Comparison of ENCODE assay signal across 10 cellular contexts in the genomic region with DNA sequence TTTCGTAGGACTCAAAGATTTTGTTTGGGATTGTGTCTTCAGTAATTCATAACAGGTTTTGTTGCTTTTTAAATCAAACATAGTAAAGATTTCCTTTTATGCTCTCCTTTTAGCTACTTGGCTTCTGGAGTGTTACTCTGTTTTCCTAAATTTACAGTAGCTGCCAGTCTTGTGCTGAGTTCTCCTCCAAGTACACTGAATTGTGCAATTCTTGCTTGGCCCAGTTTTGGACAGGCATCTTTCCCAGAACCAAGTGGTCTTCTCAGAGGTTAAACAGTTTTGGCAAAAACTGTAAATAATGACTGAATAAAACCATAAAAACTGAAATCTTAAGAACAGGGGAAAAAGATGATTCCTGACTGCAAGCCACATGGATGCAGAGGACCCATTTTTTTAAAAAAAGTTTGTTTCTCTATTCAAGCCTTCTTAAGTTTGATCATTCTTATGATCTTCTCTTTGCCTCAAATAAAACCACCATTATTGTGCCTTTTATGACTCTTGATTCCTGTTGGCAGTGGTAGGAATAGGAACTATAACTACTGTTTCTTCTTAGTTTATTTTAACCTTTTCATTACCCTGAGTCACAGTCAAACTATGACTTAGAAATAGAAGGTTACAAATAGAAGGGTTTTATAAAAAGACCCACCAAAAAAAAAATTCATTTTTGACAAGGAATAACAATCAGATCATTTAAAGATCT.
DNase-seq lines count a peak whose midpoint lies in the region; ATAC-seq and TF ChIP-seq lines count a peak whose summit lies in the region.
"Had no signal": no experiment of that assay in that cellular context is flagged by ENCODE, and none has a peak within 500 bp of the region (broad histone marks: within the 10 kb centered on the region; RNA-seq: fewer than 3 reads in every experiment).

No MANE protein-coding gene starts in this region.

- H3K4me1 Mint-ChIP-seq in activated naive CD8-positive, alpha-beta T cell treated with anti-CD3 and anti-CD28 coated beads, Interleukin-2, amount 50 U/mL, for 24 hours: peaks cover 64% of the 10 kb centered on the region

- peaks cover 6% of the 10 kb centered on the region for H3K9me3 Mint-ChIP-seq in activated naive CD8-positive, alpha-beta T cell treated with anti-CD3 and anti-CD28 coated beads, Interleukin-2, amount 50 U/mL, for 24 hours

- H3K27me3 Mint-ChIP-seq in activated naive CD8-positive, alpha-beta T cell treated with anti-CD3 and anti-CD28 coated beads, Interleukin-2, amount 50 U/mL, for 24 hours: no peaks in the 10 kb centered on the region

- peak overlapping the region; percentile 11; the same call in 1 of the 2 replicates for H3K23ac ChIP-seq in IMR-90 (ENCODE audit: low read depth, low read length)

- dilution Hi-C loops in IMR-90 (cut with HindIII; ENCODE audit: low sequenced_read_pairs, unreplicated experiment): no loop called here

- peak overlapping the region; percentile 20; the same call in 1 of the 2 replicates for H3K4ac ChIP-seq in IMR-90 (ENCODE audit: low read depth, low read length)

- H3K9ac ChIP-seq in IMR-90 (ENCODE audit: low read depth, low read length) (no peak overlapping the region), subcutaneous abdominal adipose tissue (ENCODE audit: low read length in 5 of 5) (peak overlapping the region in 3 of 5 donors; percentile 6 to 69 (median 40))

- in situ Hi-C loops in IMR-90 (cut with MboI; ENCODE audit: low sequenced_read_pairs): no loop called here

- peak overlapping the region; percentile 4; the same call in 1 of the 3 replicates for H2BK15ac ChIP-seq in IMR-90 (ENCODE audit: low read depth, low read length)

- peak overlapping the region; percentile 30 for H3K4me3 Mint-ChIP-seq in activated naive CD8-positive, alpha-beta T cell treated with anti-CD3 and anti-CD28 coated beads, Interleukin-2, amount 50 U/mL, for 24 hours

- H3K36me3 Mint-ChIP-seq in activated naive CD8-positive, alpha-beta T cell treated with anti-CD3 and anti-CD28 coated beads, Interleukin-2, amount 50 U/mL, for 24 hours (ENCODE audit: low read depth): peaks cover 22% of the 10 kb centered on the region

- H3K79me1 ChIP-seq in IMR-90 (ENCODE audit: low read depth in 1 of 2, low read length in 2 of 2): peaks cover 3 to 36% of the 10 kb centered on the region in 2 experiments; a peak in 3 of 4 replicates

- H3K4me1 ChIP-seq in IMR-90 (ENCODE audit: control insufficient read depth, insufficient read depth, low read length): peaks cover 8% of the 10 kb centered on the region
- peaks cover 26% of the 10 kb centered on the region for H3K4me1 ChIP-seq in lower lobe of right lung
- peaks cover 3 to 51% (median 35%) of the 10 kb centered on the region in 5 donors for H3K4me1 ChIP-seq in subcutaneous abdominal adipose tissue (ENCODE audit: control insufficient read depth in 5 of 5, insufficient read depth in 5 of 5, low read length in 5 of 5)

- no peak overlapping the region for H3K27ac ChIP-seq in IMR-90 (ENCODE audit: insufficient read depth, low read length)
- H3K27ac ChIP-seq in lower lobe of right lung: peak overlapping the region; percentile 22
- H3K27ac ChIP-seq in subcutaneous abdominal adipose tissue (ENCODE audit: low read depth, low read length): peak overlapping the region; percentile 73
- H3K27ac ChIP-seq: neutrophil had no signal

- peak overlapping the region; percentile 47 for H2BK20ac ChIP-seq in IMR-90 (ENCODE audit: low read depth, low read length)

- no TSS peak for BruUV-seq in IMR-90 (replicated peaks; lab: Mats Ljungman, UMichigan)

- no peak for TF ChIP-seq POLR2A in IMR-90 (IDR thresholded peaks at IDR 0.05; ENCODE audit: low read depth, low read length)

- no peak overlapping the region for H3K56ac ChIP-seq in IMR-90 (ENCODE audit: extremely low read depth, insufficient read depth, low read length)

- peak overlapping the region; percentile 62; the same call in 1 of the 2 replicates for H3K4me2 ChIP-seq in IMR-90 (ENCODE audit: low read depth, low read length)

- TF ChIP-seq RAD21 in IMR-90 (IDR thresholded peaks at IDR 0.05; ENCODE audit: low read length): no peak

- TF ChIP-seq CTCF in IMR-90 (conservative IDR thresholded peaks at IDR 0.05; ENCODE audit: low read depth, low read length): no peak
- no peak for TF ChIP-seq CTCF in lower lobe of right lung (IDR thresholded peaks at IDR 0.05)

- H3K9me3 ChIP-seq in IMR-90 (ENCODE audit: control insufficient read depth, insufficient read depth, low read length): no peaks in the 10 kb centered on the region
- H3K9me3 ChIP-seq in lower lobe of right lung: no peaks in the 10 kb centered on the region
- no peaks in the 10 kb centered on the region for H3K9me3 ChIP-seq in subcutaneous abdominal adipose tissue (ENCODE audit: control insufficient read depth in 5 of 5, low read length in 5 of 5)
- H3K9me3 ChIP-seq: neutrophil had no signal

- H4K91ac ChIP-seq in IMR-90 (ENCODE audit: insufficient read depth, low read depth, low read length): 0 out of 2 replicates have a peak overlapping the region, but pooled peaks have one; percentile 35

- no peak overlapping the region for H2AK9ac ChIP-seq in IMR-90 (replicated peaks; ENCODE audit: low read depth, low read length, poor library complexity)

- peak overlapping the region; percentile 51 for H2BK5ac ChIP-seq in IMR-90 (ENCODE audit: low read depth, low read length, poor library complexity, severe bottlenecking)

- CTCF ChIA-PET in IMR-90 (lab: Yijun Ruan, JAX): interaction anchor here (0.6 to 1.6 kb wide), 2 partner anchors 22 to 249 kb away, joined by 3 to 5 read pairs; no protein-coding TSS in a partner anchor

- peak overlapping the region; percentile 39 for H3K14ac ChIP-seq in IMR-90 (replicated peaks; ENCODE audit: low read depth, low read length)

- H3K4me3 ChIP-seq in IMR-90 (ENCODE audit: insufficient read depth, low read depth, low read length): no peak overlapping the region
- no peak overlapping the region for H3K4me3 ChIP-seq in lower lobe of right lung
- H3K4me3 ChIP-seq in subcutaneous abdominal adipose tissue (ENCODE audit: low read depth in 1 of 5, low read length in 5 of 5): peak overlapping the region in 1 of 5 donors; percentile 7

- DNase-seq in IMR-90: peak; percentile 38
- DNase-seq in activated naive CD8-positive, alpha-beta T cell treated with anti-CD3 and anti-CD28 coated beads, Interleukin-2, amount 50 U/mL, for 24 hours: no peak
- DNase-seq in lower lobe of right lung: no peak
- DNase-seq in NCI-H2081 (lab: John Stamatoyannopoulos, UW): no peak
- DNase-seq: activated CD8-positive, alpha-beta memory T cell treated with anti-CD3 and anti-CD28 coated beads, Interleukin-2, amount 50 U/mL, for 48 hours had no signal

- no CpG with 5 or more reads among the region's 1 CpG for WGBS in IMR-90 (ENCODE audit: extremely low coverage in 2 of 2, insufficient read length in 1 of 2), 2 experiments

- peaks cover 10% of the 10 kb centered on the region; the same call in 1 of the 2 replicates for H3K9me1 ChIP-seq in IMR-90 (ENCODE audit: insufficient read depth, low read length)

- H4K5ac ChIP-seq in IMR-90 (ENCODE audit: low read depth, low read length): no peak overlapping the region; the same call in 1 of the 2 replicates

- H3K36me3 ChIP-seq in IMR-90 (ENCODE audit: control insufficient read depth, insufficient read depth, low read length): peaks cover 2% of the 10 kb centered on the region; the same call in 1 of the 2 replicates
- no peaks in the 10 kb centered on the region for H3K36me3 ChIP-seq in lower lobe of right lung
- H3K36me3 ChIP-seq in subcutaneous abdominal adipose tissue (ENCODE audit: control insufficient read depth in 5 of 5, insufficient read depth in 5 of 5, low read length in 5 of 5): peaks cover 0 to 9% (median 5%) of the 10 kb centered on the region in 5 donors
- H3K36me3 ChIP-seq: neutrophil had no signal

- peak overlapping the region; percentile 68; the same call in 1 of the 2 replicates for H3K18ac ChIP-seq in IMR-90 (ENCODE audit: low read depth, low read length)

- ATAC-seq in IMR-90 (ENCODE audit: low read depth) (peak; percentile 16), lower lobe of right lung (peak; percentile 61 to 77), GM18502 (IDR thresholded peaks at IDR 0.05; ENCODE audit: poor library complexity, unreplicated experiment) (no peak), GM18867 (IDR thresholded peaks at IDR 0.05; ENCODE audit: unreplicated experiment) (no peak)
- ATAC-seq in activated naive CD8-positive, alpha-beta T cell treated with anti-CD3 and anti-CD28 coated beads, Interleukin-2, amount 50 U/mL, for 24 hours: peak; percentile 42
- ATAC-seq: esophagus mucosa had no signal

- POLR2A ChIA-PET in IMR-90 (lab: Charles Lee; ENCODE audit: unreplicated experiment): no interaction called here

- peak overlapping the region; percentile 52 for H2BK120ac ChIP-seq in IMR-90 (ENCODE audit: low read depth, low read length)

- peak overlapping the region in 1 of 2 experiments; percentile 41; a peak in 2 of 4 replicates for H4K8ac ChIP-seq in IMR-90 (ENCODE audit: low read depth in 2 of 2, low read length in 2 of 2)

- H2AFZ ChIP-seq in IMR-90 (replicated peaks; ENCODE audit: low read length, poor library complexity): no peak overlapping the region

- no peak overlapping the region for H2AK5ac ChIP-seq in IMR-90 (ENCODE audit: low read depth, low read length)

- intact Hi-C loops in IMR-90 (cut with micrococcal nuclease) (no loop called here), lower lobe of right lung (cut with DNase I) (no loop called here)

- peak overlapping the region; percentile 55 for H3K27ac Mint-ChIP-seq in activated naive CD8-positive, alpha-beta T cell treated with anti-CD3 and anti-CD28 coated beads, Interleukin-2, amount 50 U/mL, for 24 hours

- H4K20me1 ChIP-seq in IMR-90 (ENCODE audit: insufficient read depth, low read length): no peaks in the 10 kb centered on the region

- no peaks in the 10 kb centered on the region for H3K27me3 ChIP-seq in IMR-90 (ENCODE audit: control insufficient read depth, insufficient read depth, low read length)
- no peaks in the 10 kb centered on the region for H3K27me3 ChIP-seq in lower lobe of right lung (ENCODE audit: low read depth)
- H3K27me3 ChIP-seq in subcutaneous abdominal adipose tissue (ENCODE audit: control insufficient read depth in 5 of 5, insufficient read depth in 4 of 5, low read length in 5 of 5): no peaks in the 10 kb centered on the region
- H3K27me3 ChIP-seq: neutrophil had no signal

TF ChIP-seq in IMR-90, 13 proteins besides CTCF, POLR2A, EP300 and RAD21:
- TF ChIP-seq RCOR1 (IDR thresholded peaks at IDR 0.05; ENCODE audit: insufficient replicate concordance, low read length): no peak
- TF ChIP-seq RFX5 (IDR thresholded peaks at IDR 0.05; ENCODE audit: low read depth, low read length): no peak
- no peak for TF ChIP-seq MAFK (IDR thresholded peaks at IDR 0.05; ENCODE audit: low read depth, low read length)
- peak; percentile 71 for TF ChIP-seq CEBPB (IDR thresholded peaks at IDR 0.05; ENCODE audit: low read depth, low read length)

Comparison
In these comparisons a context has a peak if more than half of its experiments do, and no peak if none do; other contexts are left out.
1. ATAC-seq: peak in IMR-90 (single experiment), activated naive CD8-positive, alpha-beta T cell treated with anti-CD3 and anti-CD28 coated beads, Interleukin-2, amount 50 U/mL, for 24 hours (single experiment) and lower lobe of right lung (2 of 2); none in GM18502 (single experiment) and GM18867 (single experiment).